In genomic region chr19:15337202-15337601, GRCh38 we compare ENCODE assay signal across 17 cellular contexts.
A peak's percentile ranks its signal among the peaks of the same experiment; 100 is the strongest.
DNase-seq lines count a peak whose midpoint lies in the region; TF ChIP-seq lines count a peak whose summit lies in the region.
"Had no signal": no experiment of that assay in that cellular context is flagged by ENCODE, and none has a peak within 500 bp of the region (broad histone marks: within the 10 kb centered on the region; RNA-seq: fewer than 3 reads in every experiment).

No MANE protein-coding gene starts in this region.

- H3K27ac ChIP-seq in ACC112 (ENCODE audit: low read depth, low read length) (peak overlapping the region; percentile 56), HEK293 (ENCODE audit: extremely low read depth, low read depth, low read length) (no peak overlapping the region)
- H3K27ac ChIP-seq: upper lobe of left lung had no signal

- H3K4me1 ChIP-seq in ACC112 (ENCODE audit: control insufficient read depth, insufficient read depth, low read length, unreplicated experiment), result peaks cover 13% of the 10 kb centered on the region
- 0 out of 2 replicates have a peak, but pooled peaks cover 2% of the 10 kb centered on the region for H3K4me1 ChIP-seq in HEK293 (ENCODE audit: control insufficient read depth, insufficient read depth, low read length)
- H3K4me1 ChIP-seq: pancreas had no signal

- no peak for TF ChIP-seq CTCF in HEK293 (tag by site-specific recombination; IDR thresholded peaks at IDR 0.05)
- no peak for TF ChIP-seq CTCF in cardiac fibroblast (IDR thresholded peaks at IDR 0.05; ENCODE audit: low read depth, low read length)

- CTCF ChIA-PET in HEK293 (lab: Yijun Ruan, JAX), result interaction anchor here (0.7 to 1.0 kb wide), 4 partner anchors 14 to 138 kb away, joined by 3 to 4 read pairs (median 3); no protein-coding TSS in a partner anchor

- POLR2A ChIA-PET in HEK293 (lab: Yijun Ruan, JAX), result interaction anchor here (1.2 kb wide), 1 partner anchor 42 kb away, joined by 3 read pairs; no protein-coding TSS in a partner anchor

- H3K36me3 ChIP-seq in ACC112 (ENCODE audit: insufficient read depth, low read length) (no peaks in the 10 kb centered on the region), HEK293 (ENCODE audit: control insufficient read depth in 2 of 2, insufficient read depth in 1 of 2, low read length in 2 of 2) (peaks cover 3 to 10% of the 10 kb centered on the region in 2 experiments; a peak in 2 of 3 replicates)
- H3K36me3 ChIP-seq: pancreas, upper lobe of left lung had no signal

- peaks cover 47% of the 10 kb centered on the region for H3K79me2 ChIP-seq in ACC112 (ENCODE audit: control insufficient read depth, insufficient read depth, low read length, unreplicated experiment)

- no peak overlapping the region for H2AFZ ChIP-seq in ACC112 (ENCODE audit: low read length, unreplicated experiment)

- no peaks in the 10 kb centered on the region for H3K27me3 ChIP-seq in ACC112 (ENCODE audit: insufficient read depth, low read length)
- H3K27me3 ChIP-seq: pancreas, upper lobe of left lung had no signal

- no peaks in the 10 kb centered on the region for H3K9me3 ChIP-seq in HEK293 (ENCODE audit: control insufficient read depth, insufficient read depth, low read depth, low read length)
- H3K9me3 ChIP-seq: pancreas, upper lobe of left lung had no signal

- H3K4me3 ChIP-seq in ACC112 (ENCODE audit: low read depth, low read length), result no peak overlapping the region
- no peak overlapping the region for H3K4me3 ChIP-seq in HEK293 (ENCODE audit: low read depth, low read length)
- H3K4me3 ChIP-seq in cardiac fibroblast (replicated peaks in 1 of 2; ENCODE audit: low read depth in 2 of 2, low read length in 2 of 2), result no peak overlapping the region
- H3K4me3 ChIP-seq: pancreas, upper lobe of left lung had no signal

- DNase-seq in cardiac fibroblast (ENCODE audit: low read depth in 2 of 2) (peak; percentile 58 to 82), kidney tubule cell (ENCODE audit: low spot score) (peak; percentile 48), NCI-H226 (no peak), NCI-H345 treated with DMSO at 0.1 percent for 48 hours (lab: John Stamatoyannopoulos, UW; ENCODE audit: unreplicated experiment) (no peak)
- no peak for DNase-seq in activated CD4-positive, alpha-beta T cell treated with anti-CD3 and anti-CD28 coated beads for 4 hours
- DNase-seq in activated CD8-positive, alpha-beta memory T cell treated with anti-CD3 and anti-CD28 coated beads for 24 hours, result no peak
- DNase-seq: activated CD4-positive, alpha-beta T cell treated with anti-CD3 and anti-CD28 coated beads, Interleukin-2, amount 50 U/mL, for 4 hours; activated naive CD8-positive, alpha-beta T cell treated with anti-CD3 and anti-CD28 coated beads for 36 hours; activated T-cell treated with anti-CD3 and anti-CD28 coated beads, Interleukin-2, amount 50 U/mL, for 24 hours; cerebellar nuclear complex; NCI-H1694; NCI-H510A treated with DMSO at 0.1 percent for 48 hours; pancreas; stimulated activated naive CD4-positive, alpha-beta T cell; upper lobe of left lung had no signal

TF ChIP-seq in HEK293, 187 proteins besides CTCF, POLR2A, EP300 and RAD21:
- TF ChIP-seq ZNF510 (tag by site-specific recombination; IDR thresholded peaks at IDR 0.05; ENCODE audit: insufficient replicate concordance), result no peak
- no peak for TF ChIP-seq REPIN1 (tag by site-specific recombination; IDR thresholded peaks at IDR 0.05; ENCODE audit: low read depth)
- 0 out of 2 replicates have a peak, but pooled peaks have one; percentile 25 for TF ChIP-seq ZNF335 (tag by site-specific recombination; conservative IDR thresholded peaks at IDR 0.05)
- peak; percentile 48; the same call in 1 of the 2 replicates for TF ChIP-seq ZNF629 (tag by site-specific recombination; IDR thresholded peaks at IDR 0.05)
- TF ChIP-seq YY2 (tag by site-specific recombination; IDR thresholded peaks at IDR 0.05), result no peak
- no peak for TF ChIP-seq ZNF776 (tag by site-specific recombination; IDR thresholded peaks at IDR 0.05; ENCODE audit: borderline replicate concordance)

Comparison
In these comparisons a context has a peak if more than half of its experiments do, and no peak if none do; other contexts are left out.
1. DNase-seq: peak in cardiac fibroblast (2 of 2) and kidney tubule cell (single experiment); none in activated CD4-positive, alpha-beta T cell treated with anti-CD3 and anti-CD28 coated beads for 4 hours (0 of 2), activated CD8-positive, alpha-beta memory T cell treated with anti-CD3 and anti-CD28 coated beads for 24 hours (single experiment), NCI-H226 (single experiment) and NCI-H345 treated with DMSO at 0.1 percent for 48 hours (single experiment).